ENCODE assay signal across 12 cellular contexts in genomic region chr18:23583071-23583865, GRCh38. TPM values are rescaled to one million over a fixed set of nuclear protein-coding genes. Genes with fewer than 3 reads are reported as not detected.
DNase-seq lines count a peak whose midpoint lies in the region; ATAC-seq and TF ChIP-seq lines count a peak whose summit lies in the region.
"Had no signal": no experiment of that assay in that cellular context is flagged by ENCODE, and none has a peak within 500 bp of the region (broad histone marks: within the 10 kb centered on the region; RNA-seq: fewer than 3 reads in every experiment).

No MANE protein-coding gene starts in this region.

- peaks cover 78% of the 10 kb centered on the region for H3K79me2 ChIP-seq in PC-3 (ENCODE audit: low read length)
- H3K79me2 ChIP-seq in neural progenitor cell (ENCODE audit: low read depth) = peaks cover 70% of the 10 kb centered on the region

- H3K9me3 ChIP-seq in BLaER1 (no peaks in the 10 kb centered on the region), PC-3 (ENCODE audit: low read length) (no peaks in the 10 kb centered on the region), neural progenitor cell (ENCODE audit: low read depth) (no peaks in the 10 kb centered on the region)

- DNase-seq in PC-3 = no peak
- peak; percentile 50 for DNase-seq in epidermal melanocyte (ENCODE audit: insufficient read length, low spot score)
- peak; percentile 31 for DNase-seq in neural progenitor cell (ENCODE audit: low spot score)
- DNase-seq in mucosa of gallbladder (ENCODE audit: low spot score) = no peak
- DNase-seq in A172 (ENCODE audit: low spot score) = no peak
- DNase-seq: NCI-H2171, OCI-M1 had no signal

- no peak overlapping the region for H3K27ac Mint-ChIP-seq in neural progenitor cell
- H3K27ac Mint-ChIP-seq: B cell had no signal

- peaks cover 34% of the 10 kb centered on the region for H3K36me3 ChIP-seq in BLaER1
- H3K36me3 ChIP-seq in PC-3 (ENCODE audit: low read depth, low read length) = no peaks in the 10 kb centered on the region; the same call in 1 of the 2 replicates
- H3K36me3 ChIP-seq in neural progenitor cell = no peaks in the 10 kb centered on the region

- H3K4me3 ChIP-seq in BLaER1 (no peak overlapping the region), PC-3 (ENCODE audit: low read length) (peak overlapping the region; percentile 40; the same call in 1 of the 2 replicates), neural progenitor cell (no peak overlapping the region)
- H3K4me3 ChIP-seq: skin epidermis had no signal

- no peak for TF ChIP-seq CTCF in PC-3 (conservative IDR thresholded peaks at IDR 0.05; ENCODE audit: low read depth, low read length)
- TF ChIP-seq CTCF in neural progenitor cell (IDR thresholded peaks at IDR 0.05) = no peak

- CTCF ChIA-PET in PC-3 (lab: Charles Lee) = no interaction called here

- H3K4me1 ChIP-seq in BLaER1 (peaks cover 65% of the 10 kb centered on the region), PC-3 (ENCODE audit: insufficient read depth, low read length) (peaks cover 33% of the 10 kb centered on the region), neural progenitor cell (peaks cover 34% of the 10 kb centered on the region)

- H3K9ac ChIP-seq in BLaER1 = no peak overlapping the region
- no peak overlapping the region for H3K9ac ChIP-seq in PC-3 (ENCODE audit: low read length)
- H3K9ac ChIP-seq in neural progenitor cell = no peak overlapping the region

- H3K4me3 Mint-ChIP-seq in neural progenitor cell = peak overlapping the region; percentile 61
- H3K4me3 Mint-ChIP-seq: B cell had no signal

- peaks cover 9% of the 10 kb centered on the region for H3K36me3 Mint-ChIP-seq in neural progenitor cell

- BruUV-seq in PC-3 (replicated peaks; lab: Mats Ljungman, UMichigan) = no TSS peak

- H3F3A ChIP-seq in PC-3 (ENCODE audit: low read length, unreplicated experiment) = no peaks in the 10 kb centered on the region
- peaks cover 25% of the 10 kb centered on the region for H3F3A ChIP-seq in neural progenitor cell (ENCODE audit: low read depth)

- intact Hi-C loops in PC-3 (cut with micrococcal nuclease) = no loop called here

- peaks cover 68% of the 10 kb centered on the region for H4K20me1 ChIP-seq in BLaER1
- peaks cover 37% of the 10 kb centered on the region for H4K20me1 ChIP-seq in PC-3 (ENCODE audit: low read length)
- H4K20me1 ChIP-seq in neural progenitor cell (ENCODE audit: low read depth) = peaks cover 17% of the 10 kb centered on the region

- ATAC-seq in PC-3 (no peak), GM21717 (IDR thresholded peaks at IDR 0.05; ENCODE audit: unreplicated experiment) (no peak), GM18873 (IDR thresholded peaks at IDR 0.05; ENCODE audit: low FRiP score, unreplicated experiment) (no peak)

- POLR2A ChIA-PET in PC-3 (lab: Charles Lee; ENCODE audit: unreplicated experiment) = interaction anchor here (0.6 kb wide), 1 partner anchor 910 kb away, joined by 11 read pairs; no protein-coding TSS in a partner anchor

- no peak overlapping the region for H3K27ac ChIP-seq in BLaER1
- H3K27ac ChIP-seq in PC-3 (ENCODE audit: low read length) = no peak overlapping the region
- H3K27ac ChIP-seq in neural progenitor cell = no peak overlapping the region

- H3K27me3 Mint-ChIP-seq in neural progenitor cell (ENCODE audit: insufficient read depth, low read depth) = peaks cover 4% of the 10 kb centered on the region
- H3K27me3 Mint-ChIP-seq: B cell had no signal

- H2AFZ ChIP-seq in PC-3 (ENCODE audit: low read length) (no peak overlapping the region), neural progenitor cell (replicated peaks) (no peak overlapping the region)

- H3K4me2 ChIP-seq in BLaER1 (peak overlapping the region; percentile 96), PC-3 (ENCODE audit: low read length) (peak overlapping the region; percentile 91), neural progenitor cell (peak overlapping the region; percentile 64)

- H3K4me1 Mint-ChIP-seq in neural progenitor cell = peaks cover 54% of the 10 kb centered on the region

- H3K27me3 ChIP-seq in BLaER1 = no peaks in the 10 kb centered on the region
- H3K27me3 ChIP-seq in PC-3 (ENCODE audit: low read length) = no peaks in the 10 kb centered on the region
- H3K27me3 ChIP-seq in neural progenitor cell = peaks cover 6% of the 10 kb centered on the region

- no peaks in the 10 kb centered on the region for H3K9me2 ChIP-seq in PC-3 (replicated peaks; ENCODE audit: low read length)

- H3K9me3 Mint-ChIP-seq in neural progenitor cell = no peaks in the 10 kb centered on the region

RNA-seq across cellular contexts. Expression of gene NPC1, which starts 3.0 kb away (rescaled TPM):
- total RNA-seq in PC-3 (2014; rRNA removed) (85.5 and 122 TPM in 2 replicates), neural progenitor cell (ENCODE audit: low replicate concordance) (20.9 and 31.4 TPM in 2 replicates), mucosa of gallbladder (43.6 TPM)
- 58.5 and 128 TPM in 2 replicates for total RNA-seq in A172 (2014; rRNA removed; shearing (Covaris generic))

Comparison
In these comparisons a context has a peak if more than half of its experiments do, and no peak if none do; other contexts are left out.
1. DNase-seq: peak in epidermal melanocyte (single experiment) and neural progenitor cell (single experiment); none in PC-3 (single experiment), mucosa of gallbladder (single experiment) and A172 (single experiment).
2. Peak in every context shown above with its lines, with median percentiles within 50 percentile points of each other: H3K4me2 ChIP-seq.